ENCODE assay signal across 25 cellular contexts in the genomic region with DNA sequence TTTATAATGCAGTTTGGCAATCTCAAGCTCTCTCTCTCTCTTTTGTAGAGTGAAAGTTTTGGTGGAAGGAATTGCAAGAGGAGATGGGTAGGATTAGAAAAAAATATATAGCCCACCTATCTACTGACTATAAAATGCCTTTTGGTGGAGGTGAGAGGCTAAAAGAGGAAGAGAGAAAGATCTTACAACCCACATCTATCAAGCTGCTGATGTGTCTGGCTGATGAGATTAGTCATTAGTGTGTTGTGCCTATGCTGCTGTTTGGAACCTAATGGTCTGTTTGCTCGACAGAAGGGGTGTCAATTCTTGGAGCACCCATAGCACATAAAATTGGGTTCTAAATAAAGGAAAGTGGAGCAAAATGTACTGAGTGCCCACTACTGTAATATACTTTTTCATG.
"Had no signal": no experiment of that assay in that cellular context is flagged by ENCODE, and none has a peak within 500 bp of the region (broad histone marks: within the 10 kb centered on the region; RNA-seq: fewer than 3 reads in every experiment).

No MANE protein-coding gene starts in this region.

- H3K36me3 ChIP-seq: colonic mucosa, gastrocnemius medialis, neural progenitor cell, prostate gland, right atrium auricular region, thyroid gland had no signal

- H2AFZ ChIP-seq: neural progenitor cell had no signal

- H3K27ac ChIP-seq: colonic mucosa, epithelial cell of prostate, gastrocnemius medialis, neural progenitor cell, prostate gland, right atrium auricular region, thyroid gland had no signal

- H3K9ac ChIP-seq: neural progenitor cell had no signal

- H3K4me2 ChIP-seq: neural progenitor cell, smooth muscle cell had no signal

- ATAC-seq: esophagus mucosa; gastrocnemius medialis; left lobe of liver; sciatic nerve; stimulated activated naive CD8-positive, alpha-beta T cell treated with anti-CD3 and anti-CD28 coated beads, Interleukin-15, amount 100 ng/mL, for 72 hours had no signal

- H3K27me3 ChIP-seq: colonic mucosa, gastrocnemius medialis, neural progenitor cell, right atrium auricular region, thyroid gland had no signal

- H3K4me3 ChIP-seq: colonic mucosa, gastrocnemius medialis, lung, neural progenitor cell, prostate gland, right atrium auricular region, smooth muscle cell, thyroid gland had no signal

- H3K4me1 ChIP-seq: colonic mucosa, gastrocnemius medialis, neural progenitor cell, prostate gland, right atrium auricular region, thyroid gland had no signal

- DNase-seq: colonic mucosa; effector CD8-positive, alpha-beta T cell; endodermal cell; foreskin fibroblast; gastrocnemius medialis; head of caudate nucleus; kidney; naive B cell; stimulated activated CD4-positive, alpha-beta T cell treated with anti-CD3 and anti-CD28 coated beads, Interleukin-12 subunit alpha, Interleukin-12 subunit beta, amount 100 ng/mL, for 4 hours; stimulated activated CD4-positive, alpha-beta T cell treated with anti-CD3 and anti-CD28 coated beads, Interleukin-1b, Interleukin-23, amount 100 ng/mL, for 48 hours; stimulated activated CD4-positive, alpha-beta T cell treated with anti-CD3 and anti-CD28 coated beads, Interleukin-4, amount 100 ng/mL, for 1 hour; stimulated activated CD8-positive, alpha-beta memory T cell treated with anti-CD3 and anti-CD28 coated beads, Interleukin-4, amount 100 ng/mL, for 48 hours; stimulated activated naive CD4-positive, alpha-beta T cell; stimulated activated naive CD8-positive, alpha-beta T cell treated with anti-CD3 and anti-CD28 coated beads, Interleukin-15, amount 100 ng/mL, for 72 hours; thyroid gland; trophoblast cell had no signal

- H3K9me3 ChIP-seq: colonic mucosa, gastrocnemius medialis, prostate gland, right atrium auricular region, thyroid gland had no signal

- FAIRE-seq: kidney had no signal
